ENCODE assay signal across 12 cellular contexts in genomic region chr21:32456497-32456918, GRCh38. TPM values are rescaled to one million over a fixed set of nuclear protein-coding genes. Genes with fewer than 3 reads are reported as not detected.
DNase-seq lines count a peak whose midpoint lies in the region; ATAC-seq and TF ChIP-seq lines count a peak whose summit lies in the region.
"Had no signal": no experiment of that assay in that cellular context is flagged by ENCODE, and none has a peak within 500 bp of the region (broad histone marks: within the 10 kb centered on the region; RNA-seq: fewer than 3 reads in every experiment).

No MANE protein-coding gene starts in this region.

- H3K4me1 Mint-ChIP-seq in stimulated activated effector memory CD8-positive, alpha-beta T cell treated with anti-CD3 and anti-CD28 coated beads, Interleukin-12 subunit alpha, Interleukin-12 subunit beta, amount 100 ng/mL, for 72 hours, result peaks cover 13% of the 10 kb centered on the region

- TF ChIP-seq CTCF in brain microvascular endothelial cell (IDR thresholded peaks at IDR 0.05; ENCODE audit: low read depth, low read length, missing control alignments) (no peak), right atrium auricular region (IDR thresholded peaks at IDR 0.05) (no peak)

- in situ Hi-C loops in brain microvascular endothelial cell (cut with HindIII; ENCODE audit: low pct_ligation_motif_present, low sequenced_read_pairs), result no loop called here

- H3K4me3 Mint-ChIP-seq in stimulated activated effector memory CD8-positive, alpha-beta T cell treated with anti-CD3 and anti-CD28 coated beads, Interleukin-12 subunit alpha, Interleukin-12 subunit beta, amount 100 ng/mL, for 72 hours, result no peak overlapping the region
- H3K4me3 Mint-ChIP-seq: T-cell had no signal

- DNase-seq in H4 (ENCODE audit: low spot score), result peak; percentile 40
- DNase-seq in brain microvascular endothelial cell, result peak; percentile 52
- DNase-seq in right atrium auricular region (ENCODE audit: low spot score), result no peak
- DNase-seq in stimulated activated effector memory CD8-positive, alpha-beta T cell treated with anti-CD3 and anti-CD28 coated beads, Interleukin-12 subunit alpha, Interleukin-12 subunit beta, amount 100 ng/mL, for 72 hours (ENCODE audit: low spot score in 2 of 2), result no peak
- DNase-seq in T-helper 2 cell, result no peak
- no peak for DNase-seq in NCI-H146 (lab: John Stamatoyannopoulos, UW)
- DNase-seq in HPDE6-E6E7 (ENCODE audit: extremely low spot score), result no peak
- no peak for DNase-seq in NCI-H128 (lab: John Stamatoyannopoulos, UW; ENCODE audit: unreplicated experiment)
- DNase-seq: central memory CD4-positive, alpha-beta T cell; NCI-H446 treated with DMSO at 0.1 percent for 48 hours; occipital lobe; T-cell had no signal

- no peaks in the 10 kb centered on the region for H3K36me3 ChIP-seq in brain microvascular endothelial cell (replicated peaks)
- peaks cover 47% of the 10 kb centered on the region for H3K36me3 ChIP-seq in right atrium auricular region

- H3K27ac ChIP-seq in brain microvascular endothelial cell, result peak overlapping the region; percentile 56
- peak overlapping the region; percentile 63 to 64 for H3K27ac ChIP-seq in right atrium auricular region

- H3K27me3 ChIP-seq in brain microvascular endothelial cell (replicated peaks) (no peaks in the 10 kb centered on the region), right atrium auricular region (no peaks in the 10 kb centered on the region)

- H3K4me3 ChIP-seq in brain microvascular endothelial cell (ENCODE audit: low read depth, low read length) (no peak overlapping the region), right atrium auricular region (no peak overlapping the region)

- ATAC-seq in stimulated activated effector memory CD8-positive, alpha-beta T cell treated with anti-CD3 and anti-CD28 coated beads, Interleukin-12 subunit alpha, Interleukin-12 subunit beta, amount 100 ng/mL, for 72 hours, result no peak
- ATAC-seq: T-cell had no signal

- H3K9me3 ChIP-seq in right atrium auricular region, result no peaks in the 10 kb centered on the region

- H3K4me1 ChIP-seq in right atrium auricular region, result peaks cover 0 to 30% of the 10 kb centered on the region in 2 donors

- H3K36me3 Mint-ChIP-seq in stimulated activated effector memory CD8-positive, alpha-beta T cell treated with anti-CD3 and anti-CD28 coated beads, Interleukin-12 subunit alpha, Interleukin-12 subunit beta, amount 100 ng/mL, for 72 hours, result peaks cover 19% of the 10 kb centered on the region

- H3K27ac Mint-ChIP-seq in stimulated activated effector memory CD8-positive, alpha-beta T cell treated with anti-CD3 and anti-CD28 coated beads, Interleukin-12 subunit alpha, Interleukin-12 subunit beta, amount 100 ng/mL, for 72 hours, result peak overlapping the region; percentile 43

- no peaks in the 10 kb centered on the region for H3K9me3 Mint-ChIP-seq in stimulated activated effector memory CD8-positive, alpha-beta T cell treated with anti-CD3 and anti-CD28 coated beads, Interleukin-12 subunit alpha, Interleukin-12 subunit beta, amount 100 ng/mL, for 72 hours
- H3K9me3 Mint-ChIP-seq: T-cell had no signal

RNA-seq across cellular contexts. Expression of gene EVA1C, which starts 44.0 kb away (rescaled TPM):
- total RNA-seq in H4 (2014; rRNA removed; shearing (Covaris generic)), result 3.8 and 7.9 TPM in 2 replicates
- 10 to 100 TPM; 25.5 to 45.9 TPM for total RNA-seq in right atrium auricular region

Comparison
In these comparisons a context has a peak if more than half of its experiments do, and no peak if none do; other contexts are left out.
1. DNase-seq: peak in H4 (single experiment) and brain microvascular endothelial cell (single experiment); none in right atrium auricular region (single experiment), stimulated activated effector memory CD8-positive, alpha-beta T cell treated with anti-CD3 and anti-CD28 coated beads, Interleukin-12 subunit alpha, Interleukin-12 subunit beta, amount 100 ng/mL, for 72 hours (0 of 2), T-helper 2 cell (0 of 5), NCI-H146 (single experiment), HPDE6-E6E7 (single experiment) and NCI-H128 (single experiment).